In genomic region chr7:130843703-130844102, GRCh38 we compare ENCODE assay signal across 24 cellular contexts.
"Had no signal": no experiment of that assay in that cellular context is flagged by ENCODE, and none has a peak within 500 bp of the region (broad histone marks: within the 10 kb centered on the region; RNA-seq: fewer than 3 reads in every experiment).

No MANE protein-coding gene starts in this region.

- H3K27ac Mint-ChIP-seq: activated B cell treated with CpG ODN at 0.5 μM for 24 hours; activated CD4-positive, alpha-beta T cell treated with anti-CD3 and anti-CD28 coated beads, Interleukin-2, amount 10 ng/mL, durations not matched to agents 24 days and 14 days; activated CD8-positive, alpha-beta memory T cell treated with anti-CD3 and anti-CD28 coated beads, Interleukin-2, amount 10 ng/mL, durations not matched to agents 7 days and 5 days; activated naive CD8-positive, alpha-beta T cell treated with anti-CD3 and anti-CD28 coated beads, Interleukin-2, amount 10 ng/mL, durations not matched to agents 7 days and 5 days; activated T-cell treated with anti-CD3 and anti-CD28 coated beads, Interleukin-2, amount 50 U/mL, for 24 hours; activated T-helper 1 cell treated with anti-CD3 and anti-CD28 coated beads, Interleukin-12 subunit alpha, Interleukin-12 subunit beta, Interleukin-2, Interleukin-4 antibody, amounts not matched to agents 30 ng/mL and 10 ng/mL and 1 ng/mL, durations not matched to agents 14 hours and 24 hours and 36 hours had no signal

- H3K27me3 ChIP-seq: adrenal gland, Peyer's patch had no signal

- H3K4me3 Mint-ChIP-seq: activated B cell treated with CpG ODN at 0.5 μM for 24 hours; activated CD4-positive, alpha-beta T cell treated with anti-CD3 and anti-CD28 coated beads, Interleukin-2, amount 10 ng/mL, durations not matched to agents 24 days and 14 days; activated CD8-positive, alpha-beta memory T cell treated with anti-CD3 and anti-CD28 coated beads, Interleukin-2, amount 10 ng/mL, durations not matched to agents 7 days and 5 days; activated naive CD8-positive, alpha-beta T cell treated with anti-CD3 and anti-CD28 coated beads, Interleukin-2, amount 10 ng/mL, durations not matched to agents 7 days and 5 days; activated T-cell treated with anti-CD3 and anti-CD28 coated beads, Interleukin-2, amount 50 U/mL, for 24 hours; activated T-helper 1 cell treated with anti-CD3 and anti-CD28 coated beads, Interleukin-12 subunit alpha, Interleukin-12 subunit beta, Interleukin-2, Interleukin-4 antibody, amounts not matched to agents 30 ng/mL and 10 ng/mL and 1 ng/mL, durations not matched to agents 14 hours and 24 hours and 36 hours had no signal

- ATAC-seq: activated CD8-positive, alpha-beta memory T cell treated with anti-CD3 and anti-CD28 coated beads, Interleukin-2, amount 10 ng/mL, durations not matched to agents 7 days and 5 days had no signal

- H3K27ac ChIP-seq: adrenal gland, Peyer's patch had no signal

- DNase-seq: activated B cell treated with CpG ODN at 0.5 μM for 24 hours; activated CD4-positive, alpha-beta T cell treated with anti-CD3 and anti-CD28 coated beads for 1 hour; activated CD4-positive, alpha-beta T cell treated with anti-CD3 and anti-CD28 coated beads, Interleukin-2, amount 10 ng/mL, durations not matched to agents 24 days and 14 days; activated CD4-positive, alpha-beta T cell treated with anti-CD3 and anti-CD28 coated beads, Interleukin-2, amount 50 U/mL, for 48 hours; activated CD8-positive, alpha-beta memory T cell treated with anti-CD3 and anti-CD28 coated beads, Interleukin-2, amount 10 ng/mL, durations not matched to agents 7 days and 5 days; activated effector memory CD4-positive, alpha-beta T cell treated with Interleukin-2 at 50 U/mL for 16 hours; activated naive CD4-positive, alpha-beta T cell; activated naive CD8-positive, alpha-beta T cell treated with anti-CD3 and anti-CD28 coated beads, Interleukin-2, amount 10 ng/mL, durations not matched to agents 7 days and 5 days; activated T-cell treated with anti-CD3 and anti-CD28 coated beads, Interleukin-2, amount 50 U/mL, for 24 hours; adrenal gland; anterior cingulate cortex; caudate nucleus; Karpas-422; NCI-H1105 treated with DMSO at 0.1 percent for 48 hours; NCI-H1436 treated with DMSO at 0.1 percent for 48 hours; NCI-H187; NCI-H2081; NCI-H446; NCI-H524; Peyer's patch; SIG-M5; T-helper 2 cell; T1000 had no signal

- H3K4me1 ChIP-seq: adrenal gland, Peyer's patch had no signal

- H3K9me3 Mint-ChIP-seq: activated CD4-positive, alpha-beta T cell treated with anti-CD3 and anti-CD28 coated beads, Interleukin-2, amount 10 ng/mL, durations not matched to agents 24 days and 14 days; activated naive CD8-positive, alpha-beta T cell treated with anti-CD3 and anti-CD28 coated beads, Interleukin-2, amount 10 ng/mL, durations not matched to agents 7 days and 5 days; activated T-cell treated with anti-CD3 and anti-CD28 coated beads, Interleukin-2, amount 50 U/mL, for 24 hours; activated T-helper 1 cell treated with anti-CD3 and anti-CD28 coated beads, Interleukin-12 subunit alpha, Interleukin-12 subunit beta, Interleukin-2, Interleukin-4 antibody, amounts not matched to agents 30 ng/mL and 10 ng/mL and 1 ng/mL, durations not matched to agents 14 hours and 24 hours and 36 hours had no signal

- H3K4me3 ChIP-seq: adrenal gland, Peyer's patch had no signal

- H3K36me3 ChIP-seq: adrenal gland, Peyer's patch had no signal

- H3K36me3 Mint-ChIP-seq: activated CD8-positive, alpha-beta memory T cell treated with anti-CD3 and anti-CD28 coated beads, Interleukin-2, amount 10 ng/mL, durations not matched to agents 7 days and 5 days; activated naive CD8-positive, alpha-beta T cell treated with anti-CD3 and anti-CD28 coated beads, Interleukin-2, amount 10 ng/mL, durations not matched to agents 7 days and 5 days had no signal

- H3K27me3 Mint-ChIP-seq: activated B cell treated with CpG ODN at 0.5 μM for 24 hours had no signal

- H3K9me3 ChIP-seq: adrenal gland, Peyer's patch had no signal
